In genomic region chr2:241109210-241110088, GRCh38 we compare ENCODE assay signal across 2 cellular contexts.
TF ChIP-seq lines count a peak whose summit lies in the region.

No MANE protein-coding gene starts in this region.

TF ChIP-seq in GM12891, 5 proteins besides CTCF, POLR2A, EP300 and RAD21:
- TF ChIP-seq SPI1 (IDR thresholded peaks at IDR 0.05; ENCODE audit: low read depth, low read length): no peak
- no peak for TF ChIP-seq POLR2AphosphoS5 (IDR thresholded peaks at IDR 0.05; ENCODE audit: low read depth, low read length)
- no peak for TF ChIP-seq PAX5 (IDR thresholded peaks at IDR 0.05; ENCODE audit: insufficient read depth, low read length, severe bottlenecking)
- no peak for TF ChIP-seq POU2F2 (IDR thresholded peaks at IDR 0.05; ENCODE audit: low read depth, low read length)
- no peak for TF ChIP-seq TAF1 (IDR thresholded peaks at IDR 0.05; ENCODE audit: low read depth, low read length)
TF ChIP-seq in GM12891: peak in this region for 0.

TF ChIP-seq in K562, 482 proteins besides CTCF, POLR2A, EP300 and RAD21:
- TF ChIP-seq TFAM (CRISPR knock-in tag; conservative IDR thresholded peaks at IDR 0.05) (no peak), ZBTB40 (IDR thresholded peaks at IDR 0.05) (peak; percentile 87), ZBTB40 (CRISPR knock-in tag; IDR thresholded peaks at IDR 0.05) (no peak)
